In the genomic region with DNA sequence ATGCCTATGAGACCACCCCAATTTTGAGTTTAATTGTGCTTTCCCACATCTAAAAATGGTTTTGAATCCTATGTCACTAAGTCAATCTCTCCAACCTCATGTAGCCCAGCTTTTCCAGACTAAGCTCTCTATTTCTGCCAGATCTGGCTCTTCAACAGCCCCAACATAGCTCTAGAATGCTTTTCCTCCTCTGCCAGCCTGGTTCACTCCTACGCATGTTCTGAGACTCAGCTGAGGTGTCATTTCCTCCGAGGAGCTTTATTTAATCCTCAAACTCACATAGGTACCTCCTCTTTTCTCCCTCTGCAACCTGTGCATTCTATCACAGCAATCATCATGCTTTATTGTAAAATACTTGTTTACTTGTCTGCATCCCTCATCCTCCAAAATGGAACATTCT, we compare ENCODE assay signal across 18 cellular contexts.
DNase-seq lines count a peak whose midpoint lies in the region; ATAC-seq and TF ChIP-seq lines count a peak whose summit lies in the region.
"Had no signal": no experiment of that assay in that cellular context is flagged by ENCODE, and none has a peak within 500 bp of the region (broad histone marks: within the 10 kb centered on the region; RNA-seq: fewer than 3 reads in every experiment).

No MANE protein-coding gene starts in this region.

- H3K27ac ChIP-seq in PC-3 (ENCODE audit: low read length), result no peak overlapping the region
- H3K27ac ChIP-seq: 22Rv1; A549; BLaER1 treated with 17β-estradiol and CSF1 and Interleukin-3, amounts not matched to agents 10 nM and 100 nM; C4-2B had no signal

- peak; percentile 28 for DNase-seq in Ammon's horn (ENCODE audit: low spot score)
- DNase-seq in inferior parietal cortex (ENCODE audit: extremely low spot score), result peak; percentile 55
- peak; percentile 36 for DNase-seq in occipital lobe (lab: John Stamatoyannopoulos, UW)
- DNase-seq in superior temporal gyrus (ENCODE audit: extremely low spot score), result peak; percentile 71
- no peak for DNase-seq in NCI-H2227 treated with DMSO at 0.1 percent for 48 hours (lab: John Stamatoyannopoulos, UW)
- DNase-seq in PC-3, result no peak
- DNase-seq in activated CD8-positive, alpha-beta T cell treated with anti-CD3 and anti-CD28 coated beads, Interleukin-2, amount 10 ng/mL, durations not matched to agents 7 days and 5 days, result no peak
- DNase-seq: Caco-2; Calu3; CD4-positive, alpha-beta T cell; CD8-positive, alpha-beta T cell; DMS79 treated with DMSO at 0.1 percent for 48 hours; GF-D8 had no signal

- no peaks in the 10 kb centered on the region for H4K20me1 ChIP-seq in PC-3 (ENCODE audit: low read length)
- H4K20me1 ChIP-seq: BLaER1 treated with 17β-estradiol and CSF1 and Interleukin-3, amounts not matched to agents 10 nM and 100 nM had no signal

- no peaks in the 10 kb centered on the region for H3F3A ChIP-seq in PC-3 (ENCODE audit: low read length, unreplicated experiment)

- no peaks in the 10 kb centered on the region for H3K36me3 ChIP-seq in PC-3 (ENCODE audit: low read depth, low read length)

- H3K9me3 ChIP-seq in PC-3 (ENCODE audit: low read length), result 0 out of 2 replicates have a peak, but pooled peaks cover 5% of the 10 kb centered on the region
- H3K9me3 ChIP-seq: A549 had no signal

- no peaks in the 10 kb centered on the region for H3K27me3 Mint-ChIP-seq in activated CD8-positive, alpha-beta T cell treated with anti-CD3 and anti-CD28 coated beads, Interleukin-2, amount 10 ng/mL, durations not matched to agents 7 days and 5 days (ENCODE audit: low read depth)
- H3K27me3 Mint-ChIP-seq: B cell; CD4-positive, alpha-beta T cell had no signal

- H2AFZ ChIP-seq in PC-3 (ENCODE audit: low read length), result no peak overlapping the region

- H3K4me2 ChIP-seq in PC-3 (ENCODE audit: low read length), result no peak overlapping the region
- H3K4me2 ChIP-seq: A549; BLaER1 treated with 17β-estradiol and CSF1 and Interleukin-3, amounts not matched to agents 10 nM and 100 nM had no signal

- intact Hi-C loops in PC-3 (cut with micrococcal nuclease), result no loop called here

- no peaks in the 10 kb centered on the region for H3K4me1 Mint-ChIP-seq in activated CD8-positive, alpha-beta T cell treated with anti-CD3 and anti-CD28 coated beads, Interleukin-2, amount 10 ng/mL, durations not matched to agents 7 days and 5 days (ENCODE audit: low read depth)
- H3K4me1 Mint-ChIP-seq: B cell had no signal

- H3K4me3 ChIP-seq in PC-3 (ENCODE audit: low read length), result no peak overlapping the region
- H3K4me3 ChIP-seq: A549; BLaER1 treated with 17β-estradiol and CSF1 and Interleukin-3, amounts not matched to agents 10 nM and 100 nM had no signal

- H3K79me2 ChIP-seq in PC-3 (ENCODE audit: low read length), result no peaks in the 10 kb centered on the region

- CTCF ChIA-PET in PC-3 (lab: Charles Lee), result no interaction called here
- CTCF ChIA-PET in activated CD8-positive, alpha-beta T cell treated with anti-CD3 and anti-CD28 coated beads, Interleukin-2, amount 10 ng/mL, durations not matched to agents 7 days and 5 days (lab: Charles Lee), result no interaction called here

- peaks cover 4% of the 10 kb centered on the region; the same call in 1 of the 2 replicates for H3K4me1 ChIP-seq in PC-3 (ENCODE audit: insufficient read depth, low read length)
- H3K4me1 ChIP-seq: A549; BLaER1 treated with 17β-estradiol and CSF1 and Interleukin-3, amounts not matched to agents 10 nM and 100 nM; Caco-2 had no signal

- no peak overlapping the region for H3K4me3 Mint-ChIP-seq in activated CD8-positive, alpha-beta T cell treated with anti-CD3 and anti-CD28 coated beads, Interleukin-2, amount 10 ng/mL, durations not matched to agents 7 days and 5 days
- H3K4me3 Mint-ChIP-seq: B cell; CD4-positive, alpha-beta T cell; CD8-positive, alpha-beta T cell had no signal

- no peak overlapping the region for H3K9ac ChIP-seq in PC-3 (ENCODE audit: low read length)
- H3K9ac ChIP-seq: BLaER1 treated with 17β-estradiol and CSF1 and Interleukin-3, amounts not matched to agents 10 nM and 100 nM had no signal

- POLR2A ChIA-PET in PC-3 (lab: Charles Lee; ENCODE audit: unreplicated experiment), result no interaction called here
- POLR2A ChIA-PET in activated CD8-positive, alpha-beta T cell treated with anti-CD3 and anti-CD28 coated beads, Interleukin-2, amount 10 ng/mL, durations not matched to agents 7 days and 5 days (lab: Charles Lee), result no interaction called here

- no peak for TF ChIP-seq CTCF in PC-3 (conservative IDR thresholded peaks at IDR 0.05; ENCODE audit: low read depth, low read length)

- no peak overlapping the region for H3K27ac Mint-ChIP-seq in activated CD8-positive, alpha-beta T cell treated with anti-CD3 and anti-CD28 coated beads, Interleukin-2, amount 10 ng/mL, durations not matched to agents 7 days and 5 days
- H3K27ac Mint-ChIP-seq: B cell; CD4-positive, alpha-beta T cell; CD8-positive, alpha-beta T cell had no signal

- no peaks in the 10 kb centered on the region for H3K27me3 ChIP-seq in PC-3 (ENCODE audit: low read length)
- H3K27me3 ChIP-seq: BLaER1 treated with 17β-estradiol and CSF1 and Interleukin-3, amounts not matched to agents 10 nM and 100 nM had no signal

- H3K36me3 Mint-ChIP-seq in activated CD8-positive, alpha-beta T cell treated with anti-CD3 and anti-CD28 coated beads, Interleukin-2, amount 10 ng/mL, durations not matched to agents 7 days and 5 days (ENCODE audit: low read depth), result no peaks in the 10 kb centered on the region
- H3K36me3 Mint-ChIP-seq: CD8-positive, alpha-beta T cell had no signal

- no peak for ATAC-seq in PC-3
- no peak for ATAC-seq in activated CD8-positive, alpha-beta T cell treated with anti-CD3 and anti-CD28 coated beads, Interleukin-2, amount 10 ng/mL, durations not matched to agents 7 days and 5 days
- ATAC-seq: A549; CD8-positive, alpha-beta T cell had no signal

- BruUV-seq in PC-3 (replicated peaks; lab: Mats Ljungman, UMichigan), result no TSS peak

- no peaks in the 10 kb centered on the region for H3K9me2 ChIP-seq in PC-3 (replicated peaks; ENCODE audit: low read length)

- H3K9me3 Mint-ChIP-seq in activated CD8-positive, alpha-beta T cell treated with anti-CD3 and anti-CD28 coated beads, Interleukin-2, amount 10 ng/mL, durations not matched to agents 7 days and 5 days (ENCODE audit: insufficient read depth), result peaks cover 2% of the 10 kb centered on the region

Comparison
In these comparisons a context has a peak if more than half of its experiments do, and no peak if none do; other contexts are left out.
1. DNase-seq: peak in Ammon's horn (single experiment), inferior parietal cortex (single experiment), occipital lobe (single experiment) and superior temporal gyrus (single experiment); none in NCI-H2227 treated with DMSO at 0.1 percent for 48 hours (single experiment), PC-3 (single experiment) and activated CD8-positive, alpha-beta T cell treated with anti-CD3 and anti-CD28 coated beads, Interleukin-2, amount 10 ng/mL, durations not matched to agents 7 days and 5 days (single experiment).